Comparison of ENCODE assay signal across 20 cellular contexts in genomic region chr15:44912974-44913448, GRCh38. TPM values are rescaled to one million over a fixed set of nuclear protein-coding genes. Genes with fewer than 3 reads are reported as not detected.
"Had no signal": no experiment of that assay in that cellular context is flagged by ENCODE, and none has a peak within 500 bp of the region (broad histone marks: within the 10 kb centered on the region; RNA-seq: fewer than 3 reads in every experiment).

No MANE protein-coding gene starts in this region.

RNA-seq across cellular contexts. Expression of gene TERB2, which starts 43.5 kb away (rescaled TPM):
- total RNA-seq: activated CD8-positive, alpha-beta T cell treated with anti-CD3 and anti-CD28 coated beads for 36 hours; activated T-cell treated with anti-CD3 and anti-CD28 coated beads, Interleukin-2, amount 50 U/mL, for 4 hours; activated T-helper 17 cell treated with anti-CD3 and anti-CD28 coated beads, Interleukin-2, amount 50 U/mL, for 72 hours; bronchial epithelial cell; colonic mucosa; dermis microvascular lymphatic vessel endothelial cell; fibroblast of lung; foreskin keratinocyte; heart left ventricle; left lung; lower lobe of right lung; mesenteric fat pad; osteoblast; posterior vena cava; renal cortical epithelial cell; sciatic nerve; subcutaneous adipose tissue; upper lobe of left lung; vagina had no signal
- polyA plus RNA-seq: fibroblast of lung, foreskin keratinocyte, heart left ventricle, thymus had no signal
